ENCODE assay signal across 9 cellular contexts in the genomic region with DNA sequence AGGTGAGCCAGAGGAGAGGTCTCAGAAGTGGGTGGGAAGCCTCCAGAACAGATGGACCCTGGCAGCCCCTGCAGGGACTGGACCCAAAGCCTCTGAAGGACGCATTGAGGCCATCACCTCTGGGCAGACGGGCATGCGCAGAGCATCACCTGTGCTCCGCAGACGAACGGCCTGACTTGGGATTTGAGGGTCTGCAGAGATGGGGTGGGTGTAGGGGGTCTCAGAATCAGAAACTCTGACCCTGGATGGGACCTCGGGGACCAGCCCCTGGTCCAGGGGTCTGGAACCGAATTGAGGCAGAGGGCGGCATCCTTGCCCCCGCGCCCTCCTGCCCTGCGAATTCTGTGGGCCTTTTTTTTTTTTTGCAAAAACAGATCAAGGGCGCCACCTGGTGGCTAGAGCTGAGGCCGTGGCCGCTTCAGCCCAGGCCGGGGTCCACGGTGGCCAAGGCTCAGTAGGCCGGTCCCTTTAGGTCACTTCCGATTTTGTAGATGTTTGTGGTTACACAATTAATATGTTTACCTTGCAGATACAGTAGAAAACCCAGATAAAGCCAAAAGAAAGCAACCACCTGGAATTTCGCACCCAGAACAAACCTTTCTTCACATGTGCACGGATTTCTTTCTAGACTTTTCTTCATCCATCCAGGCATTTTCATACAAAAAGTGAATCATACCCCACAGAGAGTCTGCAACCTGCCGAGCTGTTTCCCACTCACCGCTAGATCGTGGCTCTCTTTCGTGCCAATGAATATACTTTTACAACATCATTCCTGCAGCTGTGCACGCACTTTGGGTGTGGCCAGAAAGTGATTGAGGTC. TPM values are rescaled to one million over a fixed set of nuclear protein-coding genes. Genes with fewer than 3 reads are reported as not detected.
DNase-seq lines count a peak whose midpoint lies in the region; ATAC-seq and TF ChIP-seq lines count a peak whose summit lies in the region.
"Had no signal": no experiment of that assay in that cellular context is flagged by ENCODE, and none has a peak within 500 bp of the region (broad histone marks: within the 10 kb centered on the region; RNA-seq: fewer than 3 reads in every experiment).

No MANE protein-coding gene starts in this region.

- H3K27ac Mint-ChIP-seq in activated T-cell treated with anti-CD3 and anti-CD28 coated beads, Interleukin-2, amount 50 U/mL, for 72 hours: no peak overlapping the region

- H3K4me1 ChIP-seq in cardiac muscle cell (ENCODE audit: low read depth) (peaks cover 7% of the 10 kb centered on the region), foreskin keratinocyte (no peaks in the 10 kb centered on the region)

- no peaks in the 10 kb centered on the region for H3K36me3 Mint-ChIP-seq in activated T-cell treated with anti-CD3 and anti-CD28 coated beads, Interleukin-2, amount 50 U/mL, for 72 hours (ENCODE audit: insufficient read depth in 2 of 2)

- peaks cover 12% of the 10 kb centered on the region for H3K27me3 Mint-ChIP-seq in activated T-cell treated with anti-CD3 and anti-CD28 coated beads, Interleukin-2, amount 50 U/mL, for 72 hours (ENCODE audit: low read depth)

- H3K4me1 Mint-ChIP-seq in activated T-cell treated with anti-CD3 and anti-CD28 coated beads, Interleukin-2, amount 50 U/mL, for 72 hours (ENCODE audit: low read depth): peaks cover 7% of the 10 kb centered on the region

- ATAC-seq in activated T-cell treated with anti-CD3 and anti-CD28 coated beads, Interleukin-2, amount 50 U/mL, for 72 hours (replicated peaks in 1 of 2): peak; percentile 31 to 47
- no peak for ATAC-seq in foreskin keratinocyte
- peak; percentile 51 for ATAC-seq in sciatic nerve
- no peak for ATAC-seq in GM18907 (IDR thresholded peaks at IDR 0.05; ENCODE audit: unreplicated experiment)

- H3K27me3 ChIP-seq in cardiac muscle cell (no peaks in the 10 kb centered on the region), foreskin keratinocyte (peaks cover 18% of the 10 kb centered on the region)

- H3K9me3 Mint-ChIP-seq in activated T-cell treated with anti-CD3 and anti-CD28 coated beads, Interleukin-2, amount 50 U/mL, for 72 hours: no peaks in the 10 kb centered on the region

- intact Hi-C loops in cardiac septum (cut with DNase I): loop anchor here (2.0 kb wide), 1 partner anchor 80 kb away; no protein-coding TSS in a partner anchor
- intact Hi-C loops in sciatic nerve (cut with DNase I): loop anchor here (10.0 kb wide), 1 partner anchor 200 kb away; a partner anchor contains a TSS

- no peaks in the 10 kb centered on the region for H3K9me3 ChIP-seq in cardiac muscle cell (ENCODE audit: low read depth)

- no peak overlapping the region for H3K4me3 Mint-ChIP-seq in activated T-cell treated with anti-CD3 and anti-CD28 coated beads, Interleukin-2, amount 50 U/mL, for 72 hours

- no peak overlapping the region for H3K27ac ChIP-seq in cardiac muscle cell
- H3K27ac ChIP-seq in foreskin keratinocyte: no peak overlapping the region

- DNase-seq in cardiac muscle cell (ENCODE audit: low read depth in 1 of 2, low spot score in 1 of 2): peak; percentile 46 to 78
- no peak for DNase-seq in cardiac septum (ENCODE audit: low spot score)
- DNase-seq in NCI-H526 (lab: John Stamatoyannopoulos, UW): peak; percentile 29 to 78
- peak; percentile 52 to 76 for DNase-seq in activated T-cell treated with anti-CD3 and anti-CD28 coated beads, Interleukin-2, amount 50 U/mL, for 72 hours
- no peak for DNase-seq in foreskin keratinocyte
- DNase-seq in sciatic nerve (ENCODE audit: low spot score): peak; percentile 77
- no peak for DNase-seq in NK-92 treated with Interleukin-12 subunit alpha and Interleukin-12 subunit beta, amount 100 ng/mL, for 24 hours (lab: John Stamatoyannopoulos, UW)

- peak; percentile 75 for TF ChIP-seq CTCF in cardiac muscle cell (IDR thresholded peaks at IDR 0.05; ENCODE audit: low read depth, low read length)
- TF ChIP-seq CTCF in foreskin keratinocyte (conservative IDR thresholded peaks at IDR 0.05): peak; percentile 72

- H3K4me3 ChIP-seq in cardiac muscle cell: no peak overlapping the region

- H3K36me3 ChIP-seq in cardiac muscle cell: no peaks in the 10 kb centered on the region

RNA-seq across cellular contexts. Expression of a gene that starts 25.9 kb away (rescaled TPM):
- total RNA-seq in cardiac muscle cell: not detected in 2 replicates
- not detected in 2 replicates for polyA plus RNA-seq in cardiac muscle cell
- 0.43 TPM for total RNA-seq in cardiac septum
- 1 to 10 TPM in 1 of 2 donors, under 1 TPM in 1; 0.70 to 1.6 TPM for total RNA-seq in activated T-cell treated with anti-CD3 and anti-CD28 coated beads, Interleukin-2, amount 50 U/mL, for 72 hours
- total RNA-seq in foreskin keratinocyte: not detected in 2 replicates
- polyA plus RNA-seq in foreskin keratinocyte: 0.08 TPM in 1 of 2 replicates, not detected in the other
- total RNA-seq in sciatic nerve: 0.49 TPM
- total RNA-seq: glomerular endothelial cell had no signal

RNA-seq across cellular contexts. Expression of a gene that starts 33.4 kb away (rescaled TPM):
- total RNA-seq in cardiac muscle cell: 0.04 and 1.6 TPM in 2 replicates
- polyA plus RNA-seq in cardiac muscle cell: 0.64 TPM in 1 of 2 replicates, not detected in the other
- 0.48 TPM for total RNA-seq in cardiac septum
- total RNA-seq in activated T-cell treated with anti-CD3 and anti-CD28 coated beads, Interleukin-2, amount 50 U/mL, for 72 hours: not detected
- total RNA-seq in foreskin keratinocyte: not detected in 2 replicates
- polyA plus RNA-seq in foreskin keratinocyte: not detected in 2 replicates
- 5.3 TPM for total RNA-seq in sciatic nerve
- total RNA-seq: glomerular endothelial cell had no signal

Comparison
In these comparisons a context has a peak if more than half of its experiments do, and no peak if none do; other contexts are left out.
1. DNase-seq: peak in cardiac muscle cell (2 of 2), NCI-H526 (2 of 2), activated T-cell treated with anti-CD3 and anti-CD28 coated beads, Interleukin-2, amount 50 U/mL, for 72 hours (2 of 2) and sciatic nerve (single experiment); none in cardiac septum (single experiment), foreskin keratinocyte (0 of 2) and NK-92 treated with Interleukin-12 subunit alpha and Interleukin-12 subunit beta, amount 100 ng/mL, for 24 hours (single experiment).
2. ATAC-seq: peak in activated T-cell treated with anti-CD3 and anti-CD28 coated beads, Interleukin-2, amount 50 U/mL, for 72 hours (2 of 2) and sciatic nerve (single experiment); none in foreskin keratinocyte (single experiment) and GM18907 (single experiment).